ENCODE assay signal across 14 cellular contexts in the genomic region with DNA sequence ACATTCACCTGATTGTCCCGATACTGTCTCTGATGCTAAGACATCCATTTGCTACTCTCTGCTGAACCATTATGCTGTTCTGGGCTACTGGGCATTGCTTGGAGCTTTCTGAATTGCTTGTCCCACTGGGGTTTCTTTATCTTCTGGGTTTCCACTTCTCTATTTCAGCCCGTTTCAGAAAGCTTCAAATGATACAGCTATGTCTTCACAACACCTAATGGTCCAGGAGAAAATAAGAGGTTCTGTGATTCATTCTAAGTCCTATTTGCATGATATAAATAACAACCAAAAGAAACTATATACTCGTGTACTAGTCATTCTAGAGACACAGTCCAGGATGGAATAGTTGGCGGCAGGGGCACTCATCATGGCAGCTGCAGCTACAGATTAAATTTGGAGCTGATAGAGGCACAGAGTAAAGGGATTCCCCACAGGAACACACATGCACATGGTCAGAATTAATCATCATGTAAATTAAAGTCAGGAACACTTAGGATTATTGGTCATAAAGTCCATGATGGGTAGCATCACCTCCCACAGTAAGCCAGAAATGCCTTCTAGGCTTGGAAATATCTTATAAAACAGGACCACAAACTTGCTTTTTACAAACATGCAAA. TPM values are rescaled to one million over a fixed set of nuclear protein-coding genes. Genes with fewer than 3 reads are reported as not detected.
A peak's percentile ranks its signal among the peaks of the same experiment; 100 is the strongest.
DNase-seq lines count a peak whose midpoint lies in the region; ATAC-seq, FAIRE-seq and TF ChIP-seq lines count a peak whose summit lies in the region.
"Had no signal": no experiment of that assay in that cellular context is flagged by ENCODE, and none has a peak within 500 bp of the region (broad histone marks: within the 10 kb centered on the region; RNA-seq: fewer than 3 reads in every experiment).

No MANE protein-coding gene starts in this region.

- no peak overlapping the region for H3K27ac ChIP-seq in right lobe of liver

- CTCF ChIA-PET in activated naive CD4-positive, alpha-beta T cell treated with anti-CD3 and anti-CD28 coated beads for 36 hours (lab: Charles Lee): interaction anchor here (0.5 to 1.3 kb wide), 2 partner anchors 9 to 468 kb away, joined by 3 read pairs; no protein-coding TSS in a partner anchor

- H3K4me3 Mint-ChIP-seq in activated naive CD4-positive, alpha-beta T cell treated with anti-CD3 and anti-CD28 coated beads for 36 hours: no peak overlapping the region

- no peaks in the 10 kb centered on the region for H3K4me1 ChIP-seq in right lobe of liver

- ATAC-seq in GM18867 (IDR thresholded peaks at IDR 0.05; ENCODE audit: unreplicated experiment) (peak; percentile 82), GM21515 (IDR thresholded peaks at IDR 0.05; ENCODE audit: unreplicated experiment) (peak; percentile 88), HG03064 (IDR thresholded peaks at IDR 0.05; ENCODE audit: low read depth, unreplicated experiment) (peak; percentile 90), right lobe of liver (no peak)

- no peak for TF ChIP-seq POLR2A in right lobe of liver (IDR thresholded peaks at IDR 0.05)

- no peak for TF ChIP-seq CTCF in right lobe of liver (IDR thresholded peaks at IDR 0.05)

- H3K9me3 Mint-ChIP-seq in activated naive CD4-positive, alpha-beta T cell treated with anti-CD3 and anti-CD28 coated beads for 36 hours: no peaks in the 10 kb centered on the region

- no peak overlapping the region for H3K4me3 ChIP-seq in right lobe of liver
- H3K4me3 ChIP-seq: lung had no signal

- DNase-seq in germinal center (ENCODE audit: low spot score): peak; percentile 28
- no peak for DNase-seq in urothelium cell line (ENCODE audit: low spot score)
- no peak for DNase-seq in activated naive CD4-positive, alpha-beta T cell treated with anti-CD3 and anti-CD28 coated beads for 36 hours
- no peak for DNase-seq in right lobe of liver
- DNase-seq: activated CD4-positive, alpha-beta T cell treated with anti-CD3 and anti-CD28 coated beads for 4 hours; activated naive CD4-positive, alpha-beta T cell; KG1; SHP77 had no signal

- FAIRE-seq in urothelium cell line (lab: Jason Lieb, UNC): no peak
- FAIRE-seq: colon had no signal

- H3K27me3 Mint-ChIP-seq in activated naive CD4-positive, alpha-beta T cell treated with anti-CD3 and anti-CD28 coated beads for 36 hours (ENCODE audit: low read depth): peaks cover 3% of the 10 kb centered on the region

- no peaks in the 10 kb centered on the region for H3K36me3 Mint-ChIP-seq in activated naive CD4-positive, alpha-beta T cell treated with anti-CD3 and anti-CD28 coated beads for 36 hours (ENCODE audit: low read depth)

- WGBS in right lobe of liver (ENCODE audit: insufficient coverage, low coverage, low lambda C conversion rate, missing lambda C conversion rate): 52% methylated on average over 4 of the region's 4 CpGs

- peaks cover 4% of the 10 kb centered on the region for H3K4me1 Mint-ChIP-seq in activated naive CD4-positive, alpha-beta T cell treated with anti-CD3 and anti-CD28 coated beads for 36 hours (ENCODE audit: low read depth)

- no peaks in the 10 kb centered on the region for H3K36me3 ChIP-seq in right lobe of liver

- H3K27ac Mint-ChIP-seq in activated naive CD4-positive, alpha-beta T cell treated with anti-CD3 and anti-CD28 coated beads for 36 hours: no peak overlapping the region

- H3K9me3 ChIP-seq in right lobe of liver: no peaks in the 10 kb centered on the region

- intact Hi-C loops in activated naive CD4-positive, alpha-beta T cell treated with anti-CD3 and anti-CD28 coated beads for 36 hours (cut with micrococcal nuclease): no loop called here
- intact Hi-C loops in right lobe of liver (cut with DNase I): no loop called here

- no peaks in the 10 kb centered on the region for H3K27me3 ChIP-seq in right lobe of liver

RNA-seq across cellular contexts. Expression of a gene that starts 33.3 kb away (rescaled TPM):
- not detected for total RNA-seq in activated naive CD4-positive, alpha-beta T cell treated with anti-CD3 and anti-CD28 coated beads for 36 hours
- not detected for total RNA-seq in right lobe of liver
- total RNA-seq: ureter had no signal

Comparison
In these comparisons a context has a peak if more than half of its experiments do, and no peak if none do; other contexts are left out.
1. ATAC-seq: peak in GM18867 (single experiment), GM21515 (single experiment) and HG03064 (single experiment); none in right lobe of liver (0 of 4).